1 cellular context compared by ENCODE assay signal in genomic region chr19:55158848-55159793, GRCh38.
A peak's percentile ranks its signal among the peaks of the same experiment; 100 is the strongest.
TF ChIP-seq lines count a peak whose summit lies in the region.

No MANE protein-coding gene starts in this region.

TF ChIP-seq in K562, 482 proteins besides CTCF, POLR2A, EP300 and RAD21 (continued from another document and continues in another):
- TF ChIP-seq TFE3 (CRISPR knock-in tag; IDR thresholded peaks at IDR 0.05) (no peak), PCBP1 (IDR thresholded peaks at IDR 0.05; ENCODE audit: low read depth, low read length, poor library complexity, severe bottlenecking) (no peak), BMI1 (IDR thresholded peaks at IDR 0.05; ENCODE audit: low read length) (no peak), KLF16 (IDR thresholded peaks at IDR 0.05) (no peak), ZNF407 (IDR thresholded peaks at IDR 0.05; ENCODE audit: low read depth) (no peak), ZNF277 (CRISPR knock-in tag; IDR thresholded peaks at IDR 0.05; ENCODE audit: borderline replicate concordance) (no peak), SPI1 (IDR thresholded peaks at IDR 0.05; ENCODE audit: borderline replicate concordance, low read depth, low read length) (no peak), ZSCAN29 (IDR thresholded peaks at IDR 0.05) (no peak), HLTF (IDR thresholded peaks at IDR 0.05) (no peak), PRMT5 (CRISPR knock-in tag; IDR thresholded peaks at IDR 0.05) (no peak), TEAD2 (tag; IDR thresholded peaks at IDR 0.05) (no peak), PHF21A (IDR thresholded peaks at IDR 0.05; ENCODE audit: borderline replicate concordance, low read depth) (no peak), PML (IDR thresholded peaks at IDR 0.05; ENCODE audit: low read length) (peak; percentile 71), TFAM (CRISPR knock-in tag; conservative IDR thresholded peaks at IDR 0.05) (no peak), MAZ (CRISPR knock-in tag; conservative IDR thresholded peaks at IDR 0.05 in 1 of 2, IDR thresholded peaks at IDR 0.05 in 1 of 2) (peak; percentile 27 to 75; a peak in 2 of 4 replicates), FOXM1 (IDR thresholded peaks at IDR 0.05; ENCODE audit: low read depth) (peak; percentile 56), FOXM1 (CRISPR knock-in tag; IDR thresholded peaks at IDR 0.05; ENCODE audit: low read depth) (no peak), HDAC1 (IDR thresholded peaks at IDR 0.05) (no peak), ASH1L (IDR thresholded peaks at IDR 0.05; ENCODE audit: borderline replicate concordance, low read depth, partially characterized antibody) (no peak), PREB (CRISPR knock-in tag; IDR thresholded peaks at IDR 0.05) (no peak), USF2 (CRISPR knock-in tag; IDR thresholded peaks at IDR 0.05) (no peak), ETV6 (IDR thresholded peaks at IDR 0.05; ENCODE audit: borderline replicate concordance in 1 of 2, low read depth in 2 of 2, low read length in 1 of 2) (peak in 1 of 2 experiments; percentile 18; a peak in 1 of 4 replicates), ETV6 (CRISPR knock-in tag; IDR thresholded peaks at IDR 0.05; ENCODE audit: borderline replicate concordance) (no peak), RBM34 (IDR thresholded peaks at IDR 0.05; ENCODE audit: borderline replicate concordance, insufficient read depth, low read length) (no peak), ZNF77 (CRISPR knock-in tag; IDR thresholded peaks at IDR 0.05) (no peak), PYGO2 (tag; IDR thresholded peaks at IDR 0.05) (no peak), ZNF655 (CRISPR knock-in tag; IDR thresholded peaks at IDR 0.05) (no peak), L3MBTL2 (IDR thresholded peaks at IDR 0.05) (peak; percentile 62), AFF1 (IDR thresholded peaks at IDR 0.05; ENCODE audit: low read depth in 1 of 2, partially characterized antibody in 2 of 2) (no peak), HES1 (IDR thresholded peaks at IDR 0.05; ENCODE audit: low read depth) (no peak), ZNF274 (IDR thresholded peaks at IDR 0.05; ENCODE audit: borderline replicate concordance, low read depth, low read length) (no peak), CREM (IDR thresholded peaks at IDR 0.05; ENCODE audit: low read depth) (peak; percentile 51), USF1 (CRISPR knock-in tag; IDR thresholded peaks at IDR 0.05) (no peak), CBFA2T3 (IDR thresholded peaks at IDR 0.05) (peak; percentile 91), ZSCAN32 (CRISPR knock-in tag; IDR thresholded peaks at IDR 0.05) (no peak), SP2 (IDR thresholded peaks at IDR 0.05; ENCODE audit: extremely low read depth, low read depth, low read length, poor library complexity, severe bottlenecking) (no peak), CHD2 (IDR thresholded peaks at IDR 0.05; ENCODE audit: low read depth, low read length) (no peak), MAFG (tag; conservative IDR thresholded peaks at IDR 0.05) (no peak), ZBTB5 (IDR thresholded peaks at IDR 0.05) (no peak), CHD1 (IDR thresholded peaks at IDR 0.05; ENCODE audit: low read length) (no peak), BRF1 (IDR thresholded peaks at IDR 0.05; ENCODE audit: borderline replicate concordance, extremely low read depth, insufficient read length) (no peak)
